ENCODE assay signal across 16 cellular contexts in genomic region chr16:88983771-88984687, GRCh38. TPM values are rescaled to one million over a fixed set of nuclear protein-coding genes. Genes with fewer than 3 reads are reported as not detected.
DNase-seq lines count a peak whose midpoint lies in the region; ATAC-seq, FAIRE-seq and TF ChIP-seq lines count a peak whose summit lies in the region.
"Had no signal": no experiment of that assay in that cellular context is flagged by ENCODE, and none has a peak within 500 bp of the region (broad histone marks: within the 10 kb centered on the region; RNA-seq: fewer than 3 reads in every experiment).

No MANE protein-coding gene starts in this region.

- H3K9me3 ChIP-seq in Peyer's patch: no peaks in the 10 kb centered on the region
- no peaks in the 10 kb centered on the region for H3K9me3 ChIP-seq in spleen
- H3K9me3 ChIP-seq: BE2C, gastrocnemius medialis, suprapubic skin had no signal

- H3K27ac ChIP-seq in Peyer's patch: peak overlapping the region in 1 of 4 donors; percentile 73
- H3K27ac ChIP-seq in spleen: peak overlapping the region in 2 of 8 donors; percentile 38 to 63
- H3K27ac ChIP-seq: gastrocnemius medialis, SK-N-MC, suprapubic skin had no signal

- peak; percentile 42 for ATAC-seq in GM19395 (IDR thresholded peaks at IDR 0.05; ENCODE audit: unreplicated experiment)
- ATAC-seq: gastrocnemius medialis had no signal

- peak; percentile 92 for FAIRE-seq in GM12891 (lab: Jason Lieb, UNC)
- FAIRE-seq: endothelial cell of umbilical vein had no signal

- DNase-seq in GM12891 (ENCODE audit: insufficient read length, low spot score) (peak; percentile 73), Peyer's patch (peak in 2 of 3 donors; percentile 76 to 85), spleen (peak; percentile 92), SW480 (ENCODE audit: low spot score) (no peak), NCI-H1105 (lab: John Stamatoyannopoulos, UW) (no peak)
- no peak for DNase-seq in stimulated activated CD8-positive, alpha-beta memory T cell treated with anti-CD3 and anti-CD28 coated beads, Interleukin-4, amount 100 ng/mL, for 48 hours
- DNase-seq: activated gamma-delta T cell treated with Interleukin-2 at 50 U/mL for 16 hours, anterior cingulate cortex, BE2C, DMS 273 treated with DMSO at 0.1 percent for 48 hours, gastrocnemius medialis, OCI-M1 had no signal

- peak overlapping the region in 1 of 4 donors; percentile 22 for H3K4me3 ChIP-seq in Peyer's patch
- peak overlapping the region in 1 of 8 donors; percentile 43 for H3K4me3 ChIP-seq in spleen
- H3K4me3 ChIP-seq: gastrocnemius medialis, SK-N-MC, suprapubic skin had no signal

- WGBS in spleen, 5 donors: 52 to 66% (median 56%) methylated on average over 36 to 41 of the region's 41 CpGs

- TF ChIP-seq CTCF in Peyer's patch (IDR thresholded peaks at IDR 0.05) (no peak), spleen (IDR thresholded peaks at IDR 0.05 in 8 of 11, conservative IDR thresholded peaks at IDR 0.05 in 3 of 11) (no peak)

- H3K4me1 ChIP-seq in Peyer's patch: peaks cover 0 to 36% (median 3%) of the 10 kb centered on the region in 4 donors
- peaks cover 3 to 69% (median 59%) of the 10 kb centered on the region in 6 donors for H3K4me1 ChIP-seq in spleen
- H3K4me1 ChIP-seq: BE2C, gastrocnemius medialis, suprapubic skin had no signal

- H3K27me3 ChIP-seq in Peyer's patch (no peaks in the 10 kb centered on the region), spleen (replicated peaks in 1 of 7) (peaks cover 0 to 27% (median 0%) of the 10 kb centered on the region in 7 donors)

- TF ChIP-seq POLR2A in GM12891 (IDR thresholded peaks at IDR 0.05; ENCODE audit: low read depth, low read length): no peak
- TF ChIP-seq POLR2A in Peyer's patch (IDR thresholded peaks at IDR 0.05): no peak
- TF ChIP-seq POLR2A in spleen (IDR thresholded peaks at IDR 0.05): no peak

- H3K36me3 ChIP-seq in Peyer's patch: no peaks in the 10 kb centered on the region
- no peaks in the 10 kb centered on the region for H3K36me3 ChIP-seq in spleen
- H3K36me3 ChIP-seq: BE2C, gastrocnemius medialis, suprapubic skin had no signal

- intact Hi-C loops in spleen (cut with DNase I; ENCODE audit: low total_unique reads): no loop called here

TF ChIP-seq in GM12891, 5 proteins besides CTCF, POLR2A, EP300 and RAD21:
- TF ChIP-seq POU2F2 (IDR thresholded peaks at IDR 0.05; ENCODE audit: low read depth, low read length) (no peak), SPI1 (IDR thresholded peaks at IDR 0.05; ENCODE audit: low read depth, low read length) (no peak), TAF1 (IDR thresholded peaks at IDR 0.05; ENCODE audit: low read depth, low read length) (no peak), PAX5 (IDR thresholded peaks at IDR 0.05; ENCODE audit: insufficient read depth, low read length, severe bottlenecking) (no peak), POLR2AphosphoS5 (IDR thresholded peaks at IDR 0.05; ENCODE audit: low read depth, low read length) (no peak)

RNA-seq across cellular contexts. Expression of gene CBFA2T3, which starts 7.0 kb away (rescaled TPM):
- polyA plus RNA-seq in GM12891 (2012; ENCODE audit: low read depth, missing spikeins): 15.1 TPM
- total RNA-seq in Peyer's patch (10 to 100 TPM in 1 of 4 donors, 1 to 10 TPM in 3; 3.5 to 35.5 (median 6.8) TPM), spleen (10 to 100 TPM; 10.5 to 59.8 (median 56.3) TPM)
- polyA plus RNA-seq in spleen: 10 to 100 TPM in 2 of 3 donors, 1 to 10 TPM in 1; 8.4 to 25.1 (median 14.3) TPM
- total RNA-seq: endothelial cell of umbilical vein had no signal
- polyA plus RNA-seq: endothelial cell of umbilical vein had no signal

Comparison
In these comparisons a context has a peak if more than half of its experiments do, and no peak if none do; other contexts are left out.
1. DNase-seq: peak in GM12891 (single experiment), Peyer's patch (2 of 3) and spleen (single experiment); none in SW480 (single experiment), NCI-H1105 (single experiment) and stimulated activated CD8-positive, alpha-beta memory T cell treated with anti-CD3 and anti-CD28 coated beads, Interleukin-4, amount 100 ng/mL, for 48 hours (single experiment).